Comparison of ENCODE assay signal across 20 cellular contexts in genomic region chr2:163716101-163716500, GRCh38. TPM values are rescaled to one million over a fixed set of nuclear protein-coding genes. Genes with fewer than 3 reads are reported as not detected.
DNase-seq lines count a peak whose midpoint lies in the region; ATAC-seq and TF ChIP-seq lines count a peak whose summit lies in the region.
"Had no signal": no experiment of that assay in that cellular context is flagged by ENCODE, and none has a peak within 500 bp of the region (broad histone marks: within the 10 kb centered on the region; RNA-seq: fewer than 3 reads in every experiment).

No MANE protein-coding gene starts in this region.

- no peaks in the 10 kb centered on the region for H3K27me3 ChIP-seq in dorsolateral prefrontal cortex
- H3K27me3 ChIP-seq in right lobe of liver, result no peaks in the 10 kb centered on the region
- no peaks in the 10 kb centered on the region for H3K27me3 ChIP-seq in transverse colon

- TF ChIP-seq EP300 in transverse colon (IDR thresholded peaks at IDR 0.05; ENCODE audit: low read depth), result no peak

- TF ChIP-seq POLR2A in right lobe of liver (IDR thresholded peaks at IDR 0.05) (no peak), transverse colon (IDR thresholded peaks at IDR 0.05) (no peak)

- TF ChIP-seq CTCF in dorsolateral prefrontal cortex (IDR thresholded peaks at IDR 0.05 in 54 of 56, conservative IDR thresholded peaks at IDR 0.05 in 2 of 56; ENCODE audit: low read depth in 1 of 56, partially characterized antibody in 56 of 56) (no peak), right lobe of liver (IDR thresholded peaks at IDR 0.05) (no peak), transverse colon (IDR thresholded peaks at IDR 0.05) (no peak)

- peak overlapping the region in 46 of 59 donors; percentile 4 to 92 (median 83) for H3K27ac ChIP-seq in dorsolateral prefrontal cortex
- H3K27ac ChIP-seq in right lobe of liver, result no peak overlapping the region
- H3K27ac ChIP-seq in transverse colon, result no peak overlapping the region
- H3K27ac ChIP-seq: 22Rv1, A549 had no signal

- H3K36me3 ChIP-seq in right lobe of liver (no peaks in the 10 kb centered on the region), transverse colon (no peaks in the 10 kb centered on the region)

- WGBS in right lobe of liver (ENCODE audit: insufficient coverage, low coverage, low lambda C conversion rate, missing lambda C conversion rate), result 61% methylated on average over 2 of the region's 2 CpGs
- 56 to 64% methylated on average over 2 of the region's 2 CpGs for WGBS in transverse colon (ENCODE audit: low coverage in 1 of 2), 2 donors

- intact Hi-C loops in dorsolateral prefrontal cortex (cut with DNase I), result loop anchor here in 1 of 2 donors (10.0 kb wide), 1 partner anchor 299 kb away; no protein-coding TSS in a partner anchor
- intact Hi-C loops in right lobe of liver (cut with DNase I), result no loop called here
- intact Hi-C loops in transverse colon (cut with DNase I; ENCODE audit: low total_unique reads), result no loop called here

- peak; percentile 55 to 62 (median 56) for ATAC-seq in right lobe of liver
- no peak for ATAC-seq in GM21786 (IDR thresholded peaks at IDR 0.05; ENCODE audit: unreplicated experiment)
- ATAC-seq: A549, HCT116 had no signal

- H3K4me3 ChIP-seq in dorsolateral prefrontal cortex (no peak overlapping the region), right lobe of liver (no peak overlapping the region), transverse colon (no peak overlapping the region)
- H3K4me3 ChIP-seq: A549 had no signal

- in situ Hi-C loops in transverse colon (cut with MboI; ENCODE audit: low pct_ligation_motif_present in 1 of 4, low pct_unique_long_range_greater_than_20kb in 1 of 4, low sequenced_read_pairs in 3 of 4), result no loop called here

- peaks cover 0 to 30% (median 7%) of the 10 kb centered on the region in 4 donors for H3K4me1 ChIP-seq in right lobe of liver
- no peaks in the 10 kb centered on the region for H3K4me1 ChIP-seq in transverse colon

- DNase-seq in NCI-H1092 treated with DMSO at 0.1 percent for 48 hours (lab: John Stamatoyannopoulos, UW) (peak; percentile 1), NCI-H1092 (lab: John Stamatoyannopoulos, UW) (no peak), NCI-H82 (lab: John Stamatoyannopoulos, UW) (peak; percentile 15), NCI-H82 treated with DMSO at 0.1 percent for 48 hours (lab: John Stamatoyannopoulos, UW; ENCODE audit: unreplicated experiment) (no peak), dorsolateral prefrontal cortex (no peak), right lobe of liver (no peak), transverse colon (no peak)
- DNase-seq: AML-193; Caco-2; CD4-positive, alpha-beta T cell; DMS153; DMS79 treated with DMSO at 0.1 percent for 48 hours; GF-D8; GOT3; H7; HFFc6 had no signal

- no peaks in the 10 kb centered on the region for H3K9me3 ChIP-seq in right lobe of liver
- no peaks in the 10 kb centered on the region for H3K9me3 ChIP-seq in transverse colon
- H3K9me3 ChIP-seq: A549, Caco-2 had no signal

RNA-seq across cellular contexts. Expression of gene FIGN, which starts 19.7 kb away (rescaled TPM):
- total RNA-seq in dorsolateral prefrontal cortex, result 10 to 100 TPM in 119 of 120 experiments, 1 to 10 TPM in 1; 8.8 to 29.6 (median 19.1) TPM
- 1 to 10 TPM; 2.8 to 9.2 (median 5.1) TPM for total RNA-seq in right lobe of liver
- 1 to 10 TPM in 2 of 4 donors, under 1 TPM in 2; 0.75 to 1.3 (median 1.0) TPM for total RNA-seq in transverse colon
- total RNA-seq: Caco-2; CD4-positive, alpha-beta T cell had no signal

Comparison
In these comparisons a context has a peak if more than half of its experiments do, and no peak if none do; other contexts are left out.
1. DNase-seq: peak in NCI-H1092 treated with DMSO at 0.1 percent for 48 hours (single experiment) and NCI-H82 (single experiment); none in NCI-H1092 (single experiment), NCI-H82 treated with DMSO at 0.1 percent for 48 hours (single experiment), dorsolateral prefrontal cortex (0 of 10), right lobe of liver (0 of 3) and transverse colon (single experiment).
2. H3K27ac ChIP-seq: peak in dorsolateral prefrontal cortex (46 of 59); none in right lobe of liver (0 of 3) and transverse colon (0 of 4).